Comparison of ENCODE assay signal across 9 cellular contexts in genomic region chr2:37623971-37624897, GRCh38. TPM values are rescaled to one million over a fixed set of nuclear protein-coding genes. Genes with fewer than 3 reads are reported as not detected.
A peak's percentile ranks its signal among the peaks of the same experiment; 100 is the strongest.
DNase-seq lines count a peak whose midpoint lies in the region; ATAC-seq, FAIRE-seq and TF ChIP-seq lines count a peak whose summit lies in the region.
"Had no signal": no experiment of that assay in that cellular context is flagged by ENCODE, and none has a peak within 500 bp of the region (broad histone marks: within the 10 kb centered on the region; RNA-seq: fewer than 3 reads in every experiment).

No MANE protein-coding gene starts in this region.

- no peak for TF ChIP-seq POLR2A in uterus (IDR thresholded peaks at IDR 0.05)

- intact Hi-C loops in uterus (cut with DNase I; ENCODE audit: low total_unique reads) = no loop called here

- FAIRE-seq in astrocyte (lab: Jason Lieb, UNC) = peak; percentile 88

- peaks cover 38% of the 10 kb centered on the region for H3K4me1 Mint-ChIP-seq in astrocyte (ENCODE audit: low read depth, unreplicated experiment)

- peak overlapping the region; percentile 70 for H3K9ac ChIP-seq in astrocyte (ENCODE audit: low read length)
- H3K9ac ChIP-seq: KMS-11 had no signal

- H3K4me1 ChIP-seq in astrocyte (ENCODE audit: insufficient read depth, low read length) (peaks cover 43% of the 10 kb centered on the region), uterus (no peaks in the 10 kb centered on the region)

- no peaks in the 10 kb centered on the region for H3K27me3 ChIP-seq in astrocyte (ENCODE audit: insufficient read depth, low read length)
- H3K27me3 ChIP-seq in uterus = no peaks in the 10 kb centered on the region

- H3K27ac ChIP-seq in astrocyte (ENCODE audit: low read depth, low read length) (peak overlapping the region; percentile 88), uterus (peak overlapping the region; percentile 67 to 68)
- H3K27ac ChIP-seq: KMS-11 had no signal

- POLR2A ChIA-PET in GM10248 (lab: Yijun Ruan, JAX) = interaction anchor here (0.9 kb wide), 1 partner anchor 30 kb away, joined by 3 read pairs; no protein-coding TSS in a partner anchor

- peak overlapping the region; percentile 75 for H3K4me2 ChIP-seq in astrocyte (ENCODE audit: low read length)
- H3K4me2 ChIP-seq: KMS-11 had no signal

- H4K20me1 ChIP-seq in astrocyte (ENCODE audit: insufficient read depth, low read length) = no peaks in the 10 kb centered on the region

- TF ChIP-seq CTCF in GM10248 (IDR thresholded peaks at IDR 0.05; ENCODE audit: control extremely low read depth, extremely low read depth, low read depth, missing control alignments) (no peak), astrocyte (IDR thresholded peaks at IDR 0.05; ENCODE audit: insufficient read depth, low read depth, low read length) (no peak), uterus (IDR thresholded peaks at IDR 0.05) (no peak)

- H3K27ac Mint-ChIP-seq in astrocyte (ENCODE audit: unreplicated experiment) = peak overlapping the region; percentile 95

- no peaks in the 10 kb centered on the region for H3K79me2 ChIP-seq in astrocyte (ENCODE audit: insufficient read depth, low read length)

- no peaks in the 10 kb centered on the region for H3K27me3 Mint-ChIP-seq in astrocyte (ENCODE audit: low read depth, unreplicated experiment)

- ATAC-seq in GM19452 (IDR thresholded peaks at IDR 0.05; ENCODE audit: unreplicated experiment) (peak; percentile 79), HG03432 (IDR thresholded peaks at IDR 0.05; ENCODE audit: unreplicated experiment) (peak; percentile 86), left lobe of liver (no peak)

- H3K4me3 ChIP-seq in astrocyte (ENCODE audit: insufficient read depth, low read depth, low read length) = peak overlapping the region; percentile 8
- H3K4me3 ChIP-seq in uterus = no peak overlapping the region

- peak overlapping the region; percentile 17 for H3K4me3 Mint-ChIP-seq in astrocyte (ENCODE audit: unreplicated experiment)

- no peaks in the 10 kb centered on the region for H3K36me3 ChIP-seq in astrocyte (ENCODE audit: insufficient read depth, low read length)
- no peaks in the 10 kb centered on the region for H3K36me3 ChIP-seq in uterus

- H3K9me3 Mint-ChIP-seq in astrocyte (ENCODE audit: unreplicated experiment) = no peaks in the 10 kb centered on the region

- no peak overlapping the region for H2AFZ ChIP-seq in astrocyte (ENCODE audit: low read depth, low read length)

- CTCF ChIA-PET in GM10248 (lab: Yijun Ruan, JAX) = interaction anchor here (0.7 to 3.6 kb wide), 15 partner anchors 10 to 253 kb away, joined by 3 to 10 read pairs (median 4); no protein-coding TSS in a partner anchor

- peaks cover 1% of the 10 kb centered on the region for H3K36me3 Mint-ChIP-seq in astrocyte (ENCODE audit: low read depth, unreplicated experiment)

- DNase-seq in GM10248 (ENCODE audit: extremely low spot score) (peak; percentile 69), astrocyte (ENCODE audit: low read depth) (peak; percentile 79), uterus (no peak), left lobe of liver (ENCODE audit: low spot score) (no peak), NCI-H510A treated with DMSO at 0.1 percent for 48 hours (lab: John Stamatoyannopoulos, UW) (no peak), SHP77 (lab: John Stamatoyannopoulos, UW) (no peak)

- H3K9me3 ChIP-seq in astrocyte (ENCODE audit: insufficient read depth, low read depth, low read length) = no peaks in the 10 kb centered on the region
- H3K9me3 ChIP-seq in uterus = no peaks in the 10 kb centered on the region

RNA-seq across cellular contexts. Expression of gene CDC42EP3, which starts 47.2 kb away (rescaled TPM):
- total RNA-seq in astrocyte (94.3 and 102 TPM in 2 replicates), uterus (10 to 100 TPM; 24.7 to 93.0 (median 57.3) TPM), left lobe of liver (3.4 TPM)

Comparison
In these comparisons a context has a peak if more than half of its experiments do, and no peak if none do; other contexts are left out.
1. DNase-seq: peak in GM10248 (single experiment) and astrocyte (single experiment); none in uterus (0 of 2), left lobe of liver (single experiment), NCI-H510A treated with DMSO at 0.1 percent for 48 hours (single experiment) and SHP77 (0 of 2).